Comparison of ENCODE assay signal across 39 cellular contexts in genomic region chr1:210932104-210932503, GRCh38.
"Had no signal": no experiment of that assay in that cellular context is flagged by ENCODE, and none has a peak within 500 bp of the region (broad histone marks: within the 10 kb centered on the region; RNA-seq: fewer than 3 reads in every experiment).

No MANE protein-coding gene starts in this region.

- H3K27ac ChIP-seq: adrenal gland, ascending aorta, body of pancreas, brain microvascular endothelial cell, breast epithelium, cardiac muscle cell had no signal

- H3K36me3 ChIP-seq: adrenal gland, ascending aorta, brain microvascular endothelial cell, breast epithelium, cardiac muscle cell had no signal

- H3K9me3 ChIP-seq: adrenal gland, body of pancreas had no signal

- H3K9me3 Mint-ChIP-seq: activated naive CD4-positive, alpha-beta T cell treated with anti-CD3 and anti-CD28 coated beads, Interleukin-2, amount 10 ng/mL, durations not matched to agents 7 days and 5 days; activated T-helper 17 cell treated with anti-CD3 and anti-CD28 coated beads, Interleukin-2, amount 50 U/mL, for 72 hours; activated T-helper 2 cell treated with anti-CD3 and anti-CD28 coated beads, Interferon-gamma antibody, Interleukin-2, Interleukin-4, amounts not matched to agents 10 μg/mL and 5 μg/mL and 100 μg/mL, durations not matched to agents 14 hours and 24 hours and 36 hours; central memory CD8-positive, alpha-beta T cell had no signal

- FAIRE-seq: astrocyte, bronchial epithelial cell, colon had no signal

- H3K27ac Mint-ChIP-seq: activated naive CD4-positive, alpha-beta T cell treated with anti-CD3 and anti-CD28 coated beads for 36 hours; activated naive CD4-positive, alpha-beta T cell treated with anti-CD3 and anti-CD28 coated beads, Interleukin-2, amount 10 ng/mL, durations not matched to agents 7 days and 5 days; activated naive CD4-positive, alpha-beta T cell treated with anti-CD3 and anti-CD28 coated beads, Interleukin-2, amount 50 U/mL, for 24 hours; activated naive CD8-positive, alpha-beta T cell; activated naive CD8-positive, alpha-beta T cell treated with anti-CD3 and anti-CD28 coated beads for 36 hours; activated naive CD8-positive, alpha-beta T cell treated with anti-CD3 and anti-CD28 coated beads, Interleukin-2, amount 10 ng/mL, durations not matched to agents 7 days and 5 days; activated naive CD8-positive, alpha-beta T cell treated with anti-CD3 and anti-CD28 coated beads, Interleukin-2, amount 50 U/mL, for 24 hours; activated T-cell treated with anti-CD3 and anti-CD28 coated beads, Interleukin-2, amount 50 U/mL, for 24 hours; activated T-cell treated with anti-CD3 and anti-CD28 coated beads, Interleukin-2, amount 50 U/mL, for 72 hours; activated T-helper 1 cell treated with anti-CD3 and anti-CD28 coated beads, Interleukin-12 subunit alpha, Interleukin-12 subunit beta, Interleukin-2, Interleukin-4 antibody, amounts not matched to agents 30 ng/mL and 10 ng/mL and 1 ng/mL, durations not matched to agents 14 hours and 24 hours and 36 hours; activated T-helper 17 cell treated with anti-CD3 and anti-CD28 coated beads, Interleukin-2, amount 50 U/mL, for 72 hours; activated T-helper 2 cell treated with anti-CD3 and anti-CD28 coated beads, Interferon-gamma antibody, Interleukin-2, Interleukin-4, amounts not matched to agents 10 μg/mL and 5 μg/mL and 100 μg/mL, durations not matched to agents 14 hours and 24 hours and 36 hours; brain had no signal

- H3K36me3 Mint-ChIP-seq: activated naive CD4-positive, alpha-beta T cell treated with anti-CD3 and anti-CD28 coated beads, Interleukin-2, amount 10 ng/mL, durations not matched to agents 7 days and 5 days; activated naive CD4-positive, alpha-beta T cell treated with anti-CD3 and anti-CD28 coated beads, Interleukin-2, amount 50 U/mL, for 24 hours; activated naive CD8-positive, alpha-beta T cell; activated naive CD8-positive, alpha-beta T cell treated with anti-CD3 and anti-CD28 coated beads for 36 hours; activated naive CD8-positive, alpha-beta T cell treated with anti-CD3 and anti-CD28 coated beads, Interleukin-2, amount 10 ng/mL, durations not matched to agents 7 days and 5 days; brain had no signal

- H3K4me3 ChIP-seq: adrenal gland, ascending aorta, body of pancreas, breast epithelium, cardiac muscle cell had no signal

- H3K4me1 ChIP-seq: adrenal gland, ascending aorta, body of pancreas, breast epithelium had no signal

- H3K27me3 ChIP-seq: adrenal gland, ascending aorta, body of pancreas, brain microvascular endothelial cell, breast epithelium, cardiac muscle cell had no signal

- ATAC-seq: activated naive CD8-positive, alpha-beta T cell treated with anti-CD3 and anti-CD28 coated beads, Interleukin-2, amount 50 U/mL, for 24 hours; activated T-cell treated with anti-CD3 and anti-CD28 coated beads, Interleukin-2, amount 50 U/mL, for 4 hours; activated T-cell treated with anti-CD3 and anti-CD28 coated beads, Interleukin-2, amount 50 U/mL, for 72 hours; activated T-helper 17 cell treated with anti-CD3 and anti-CD28 coated beads, Interleukin-2, amount 50 U/mL, for 72 hours; body of pancreas had no signal

- DNase-seq: activated effector memory CD4-positive, alpha-beta T cell treated with anti-CD3 and anti-CD28 coated beads, Interleukin-2, amount 50 U/mL, for 16 hours; activated effector memory CD4-positive, alpha-beta T cell treated with Interleukin-2 at 50 U/mL for 16 hours; activated gamma-delta T cell; activated gamma-delta T cell treated with Interleukin-2 at 50 U/mL for 16 hours; activated naive CD4-positive, alpha-beta T cell; activated naive CD4-positive, alpha-beta T cell treated with anti-CD3 and anti-CD28 coated beads for 36 hours; activated naive CD4-positive, alpha-beta T cell treated with anti-CD3 and anti-CD28 coated beads, Interleukin-2, amount 10 ng/mL, durations not matched to agents 7 days and 5 days; activated naive CD4-positive, alpha-beta T cell treated with anti-CD3 and anti-CD28 coated beads, Interleukin-2, amount 50 U/mL, for 16 hours; activated naive CD4-positive, alpha-beta T cell treated with Interleukin-2 at 50 U/mL for 16 hours; activated naive CD8-positive, alpha-beta T cell treated with anti-CD3 and anti-CD28 coated beads for 36 hours; activated naive CD8-positive, alpha-beta T cell treated with anti-CD3 and anti-CD28 coated beads, Interleukin-2, amount 10 ng/mL, durations not matched to agents 7 days and 5 days; activated naive CD8-positive, alpha-beta T cell treated with anti-CD3 and anti-CD28 coated beads, Interleukin-2, amount 50 U/mL, for 24 hours; activated T-cell treated with anti-CD3 and anti-CD28 coated beads, Interleukin-2, amount 50 U/mL, for 24 hours; activated T-cell treated with anti-CD3 and anti-CD28 coated beads, Interleukin-2, amount 50 U/mL, for 4 hours; activated T-cell treated with anti-CD3 and anti-CD28 coated beads, Interleukin-2, amount 50 U/mL, for 48 hours; activated T-cell treated with anti-CD3 and anti-CD28 coated beads, Interleukin-2, amount 50 U/mL, for 72 hours; adrenal gland; amniotic stem cell; amygdala; anterior cingulate cortex; aorta; body of pancreas; brain microvascular endothelial cell; caudate nucleus; central memory CD4-positive, alpha-beta T cell; cerebellar nuclear complex had no signal
